Comparison of ENCODE assay signal across 14 cellular contexts in the genomic region with DNA sequence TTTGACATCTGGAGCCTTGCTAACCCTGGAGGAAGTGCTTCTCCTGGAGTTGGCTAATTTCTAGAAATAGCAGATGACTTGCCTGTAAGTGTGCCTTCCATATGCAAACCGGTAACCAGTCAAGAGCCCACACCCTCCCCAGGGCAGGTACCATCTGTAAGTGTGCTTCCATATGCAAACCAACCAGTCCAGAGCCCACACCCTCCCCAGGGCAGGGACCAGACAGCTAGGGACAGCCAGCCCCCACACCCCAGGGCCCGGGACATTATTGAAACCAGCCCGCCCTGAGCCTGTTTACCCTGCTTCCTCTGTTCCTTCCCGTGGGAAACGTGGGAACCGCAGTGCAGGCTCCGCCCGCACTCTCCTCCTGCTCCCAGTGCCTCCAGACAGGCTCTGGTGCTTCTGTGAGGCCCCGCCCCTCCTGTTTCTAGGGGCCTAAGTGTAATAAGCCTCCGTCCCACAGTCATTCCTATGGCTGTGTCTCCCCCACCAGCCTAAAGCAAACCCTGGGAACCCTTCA. TPM values are rescaled to one million over a fixed set of nuclear protein-coding genes. Genes with fewer than 3 reads are reported as not detected.
"Had no signal": no experiment of that assay in that cellular context is flagged by ENCODE, and none has a peak within 500 bp of the region (broad histone marks: within the 10 kb centered on the region; RNA-seq: fewer than 3 reads in every experiment).

No MANE protein-coding gene starts in this region.

RNA-seq across cellular contexts. Expression of a gene that starts 11.7 kb away (rescaled TPM):
- total RNA-seq: activated CD4-positive, alpha-beta T cell treated with anti-CD3 and anti-CD28 coated beads, Interleukin-2, amount 10 ng/mL, durations not matched to agents 24 days and 14 days; activated CD8-positive, alpha-beta T cell treated with anti-CD3 and anti-CD28 coated beads for 36 hours; aorta; esophagus muscularis mucosa; gastrocnemius medialis; mucosa of gallbladder; osteocyte; psoas muscle; right atrium auricular region; skeletal muscle tissue; T-helper 2 cell treated with Interferon-gamma antibody and Interleukin-4, amounts not matched to agents 100 ng/mL and 5 ng/mL, for 36 hours; thyroid gland had no signal
- polyA plus RNA-seq: aorta, psoas muscle had no signal

RNA-seq across cellular contexts. Expression of a gene that starts 13.0 kb away (rescaled TPM):
- total RNA-seq: activated CD4-positive, alpha-beta T cell treated with anti-CD3 and anti-CD28 coated beads, Interleukin-2, amount 10 ng/mL, durations not matched to agents 24 days and 14 days; activated CD8-positive, alpha-beta T cell treated with anti-CD3 and anti-CD28 coated beads for 36 hours; esophagus muscularis mucosa; gastrocnemius medialis; lower leg skin; mucosa of gallbladder; osteocyte; right atrium auricular region; skeletal muscle tissue; T-helper 2 cell treated with Interferon-gamma antibody and Interleukin-4, amounts not matched to agents 100 ng/mL and 5 ng/mL, for 36 hours; thyroid gland had no signal
- polyA plus RNA-seq: aorta, psoas muscle had no signal

RNA-seq across cellular contexts. Expression of a gene that starts 27.3 kb away (rescaled TPM):
- total RNA-seq: activated CD4-positive, alpha-beta T cell treated with anti-CD3 and anti-CD28 coated beads, Interleukin-2, amount 10 ng/mL, durations not matched to agents 24 days and 14 days; activated CD8-positive, alpha-beta T cell treated with anti-CD3 and anti-CD28 coated beads for 36 hours; aorta; dorsolateral prefrontal cortex; esophagus muscularis mucosa; gastrocnemius medialis; mucosa of gallbladder; osteocyte; psoas muscle; right atrium auricular region; skeletal muscle tissue; T-helper 2 cell treated with Interferon-gamma antibody and Interleukin-4, amounts not matched to agents 100 ng/mL and 5 ng/mL, for 36 hours; thyroid gland had no signal
- polyA plus RNA-seq: aorta, psoas muscle had no signal
